ENCODE assay signal across 1 cellular context in the genomic region with DNA sequence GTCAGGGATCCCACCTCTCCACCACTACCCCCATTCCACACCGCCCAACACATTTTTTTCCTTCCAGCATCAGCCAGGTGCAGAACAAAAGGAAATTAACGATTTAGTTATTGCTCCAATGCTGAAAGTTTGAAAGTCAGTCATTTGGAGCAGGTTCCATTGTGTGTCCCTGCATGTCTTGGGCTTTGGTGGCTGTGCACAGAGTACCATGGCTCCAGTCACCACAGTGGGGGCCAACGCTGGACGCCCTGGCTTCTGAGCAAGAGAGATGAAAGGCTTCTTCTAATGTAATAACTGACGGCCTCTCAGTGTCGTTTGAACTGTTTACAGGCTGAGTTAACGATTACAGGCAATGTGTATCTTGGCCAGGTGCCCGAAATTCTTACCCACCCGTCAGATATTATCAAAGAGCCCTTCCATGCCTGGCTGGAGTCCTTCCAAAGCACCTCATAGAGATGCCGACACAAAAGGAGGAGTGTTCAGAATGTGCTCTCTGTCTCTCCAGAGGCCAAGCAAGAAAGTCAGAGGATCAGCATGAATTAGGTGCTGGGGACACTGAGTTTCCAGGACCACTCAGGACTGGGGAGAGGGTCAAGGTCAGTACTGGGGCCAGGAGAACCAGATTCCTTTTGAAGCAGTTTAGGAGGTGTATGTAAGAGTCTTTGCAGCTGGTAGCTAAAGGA.
TF ChIP-seq lines count a peak whose summit lies in the region.

No MANE protein-coding gene starts in this region.

TF ChIP-seq in HEK293, 187 proteins besides CTCF, POLR2A, EP300 and RAD21 (continued from another document and continues in another):
- TF ChIP-seq GLI2 (tag by site-specific recombination; IDR thresholded peaks at IDR 0.05; ENCODE audit: borderline replicate concordance, low read depth) (peak; percentile 75; the same call in 1 of the 2 replicates), ZNF600 (tag by site-specific recombination; IDR thresholded peaks at IDR 0.05) (peak; percentile 94), ZFP3 (tag by site-specific recombination; IDR thresholded peaks at IDR 0.05; ENCODE audit: low read depth) (no peak), ZNF768 (tag by site-specific recombination; IDR thresholded peaks at IDR 0.05) (no peak), ZNF274 (IDR thresholded peaks at IDR 0.05; ENCODE audit: low read length) (no peak), ZNF274 (tag by site-specific recombination; IDR thresholded peaks at IDR 0.05; ENCODE audit: borderline replicate concordance) (no peak), ZNF366 (tag by site-specific recombination; conservative IDR thresholded peaks at IDR 0.05) (peak; percentile 95), ZNF529 (tag by site-specific recombination; IDR thresholded peaks at IDR 0.05; ENCODE audit: insufficient replicate concordance) (no peak), ZNF404 (tag by site-specific recombination; IDR thresholded peaks at IDR 0.05) (no peak), YY1 (tag by site-specific recombination; IDR thresholded peaks at IDR 0.05) (no peak), HOXD13 (CRISPR knock-in tag; IDR thresholded peaks at IDR 0.05; ENCODE audit: borderline replicate concordance) (peak; percentile 91), OVOL3 (tag by site-specific recombination; IDR thresholded peaks at IDR 0.05) (peak; percentile 82; the same call in 1 of the 2 replicates), ZNF138 (tag by site-specific recombination; IDR thresholded peaks at IDR 0.05; ENCODE audit: borderline replicate concordance) (no peak), OSR2 (tag by site-specific recombination; IDR thresholded peaks at IDR 0.05) (peak; percentile 98), ZNF266 (tag by site-specific recombination; IDR thresholded peaks at IDR 0.05; ENCODE audit: low read depth) (no peak), ZNF114 (tag by site-specific recombination; IDR thresholded peaks at IDR 0.05) (no peak), ZNF184 (tag by site-specific recombination; IDR thresholded peaks at IDR 0.05) (peak; percentile 90), KLF7 (tag by site-specific recombination; IDR thresholded peaks at IDR 0.05; ENCODE audit: borderline replicate concordance) (peak; percentile 41; the same call in 1 of the 2 replicates), ZNF501 (tag by site-specific recombination; IDR thresholded peaks at IDR 0.05) (peak; percentile 71), ZNF174 (tag by site-specific recombination; IDR thresholded peaks at IDR 0.05) (no peak), ZNF423 (tag by site-specific recombination; IDR thresholded peaks at IDR 0.05) (0 out of 2 replicates have a peak, but pooled peaks have one; percentile 35), ZNF626 (tag by site-specific recombination; IDR thresholded peaks at IDR 0.05) (no peak), ZNF433 (tag by site-specific recombination; IDR thresholded peaks at IDR 0.05; ENCODE audit: low read depth) (no peak), BCL11A (tag by site-specific recombination; IDR thresholded peaks at IDR 0.05; ENCODE audit: low read depth) (peak; percentile 80), GFI1B (tag by site-specific recombination; IDR thresholded peaks at IDR 0.05) (no peak), KLF8 (tag by site-specific recombination; IDR thresholded peaks at IDR 0.05) (peak; percentile 70), MYNN (tag by site-specific recombination; IDR thresholded peaks at IDR 0.05; ENCODE audit: borderline replicate concordance) (no peak), ZNF311 (tag by site-specific recombination; IDR thresholded peaks at IDR 0.05; ENCODE audit: borderline replicate concordance) (no peak), ZNF341 (tag by site-specific recombination; IDR thresholded peaks at IDR 0.05; ENCODE audit: low read depth) (0 out of 2 replicates have a peak, but pooled peaks have one; percentile 25), ZNF19 (tag by site-specific recombination; IDR thresholded peaks at IDR 0.05; ENCODE audit: low read depth) (no peak), SP2 (tag by site-specific recombination; IDR thresholded peaks at IDR 0.05) (no peak), SALL2 (tag by site-specific recombination; IDR thresholded peaks at IDR 0.05; ENCODE audit: borderline replicate concordance) (no peak), TRIM28 (IDR thresholded peaks at IDR 0.05; ENCODE audit: borderline replicate concordance, low read length) (peak; percentile 93), ZNF843 (tag by site-specific recombination; IDR thresholded peaks at IDR 0.05) (peak; percentile 95)
- TF ChIP-seq, protein P1, sequence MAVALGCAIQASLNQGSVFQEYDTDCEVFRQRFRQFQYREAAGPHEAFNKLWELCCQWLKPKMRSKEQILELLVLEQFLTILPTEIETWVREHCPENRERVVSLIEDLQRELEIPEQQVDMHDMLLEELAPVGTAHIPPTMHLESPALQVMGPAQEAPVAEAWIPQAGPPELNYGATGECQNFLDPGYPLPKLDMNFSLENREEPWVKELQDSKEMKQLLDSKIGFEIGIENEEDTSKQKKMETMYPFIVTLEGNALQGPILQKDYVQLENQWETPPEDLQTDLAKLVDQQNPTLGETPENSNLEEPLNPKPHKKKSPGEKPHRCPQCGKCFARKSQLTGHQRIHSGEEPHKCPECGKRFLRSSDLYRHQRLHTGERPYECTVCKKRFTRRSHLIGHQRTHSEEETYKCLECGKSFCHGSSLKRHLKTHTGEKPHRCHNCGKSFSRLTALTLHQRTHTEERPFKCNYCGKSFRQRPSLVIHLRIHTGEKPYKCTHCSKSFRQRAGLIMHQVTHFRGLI (tag by site-specific recombination; IDR thresholded peaks at IDR 0.05): peak; percentile 60; the same call in 1 of the 2 replicates
- TF ChIP-seq, protein P2, sequence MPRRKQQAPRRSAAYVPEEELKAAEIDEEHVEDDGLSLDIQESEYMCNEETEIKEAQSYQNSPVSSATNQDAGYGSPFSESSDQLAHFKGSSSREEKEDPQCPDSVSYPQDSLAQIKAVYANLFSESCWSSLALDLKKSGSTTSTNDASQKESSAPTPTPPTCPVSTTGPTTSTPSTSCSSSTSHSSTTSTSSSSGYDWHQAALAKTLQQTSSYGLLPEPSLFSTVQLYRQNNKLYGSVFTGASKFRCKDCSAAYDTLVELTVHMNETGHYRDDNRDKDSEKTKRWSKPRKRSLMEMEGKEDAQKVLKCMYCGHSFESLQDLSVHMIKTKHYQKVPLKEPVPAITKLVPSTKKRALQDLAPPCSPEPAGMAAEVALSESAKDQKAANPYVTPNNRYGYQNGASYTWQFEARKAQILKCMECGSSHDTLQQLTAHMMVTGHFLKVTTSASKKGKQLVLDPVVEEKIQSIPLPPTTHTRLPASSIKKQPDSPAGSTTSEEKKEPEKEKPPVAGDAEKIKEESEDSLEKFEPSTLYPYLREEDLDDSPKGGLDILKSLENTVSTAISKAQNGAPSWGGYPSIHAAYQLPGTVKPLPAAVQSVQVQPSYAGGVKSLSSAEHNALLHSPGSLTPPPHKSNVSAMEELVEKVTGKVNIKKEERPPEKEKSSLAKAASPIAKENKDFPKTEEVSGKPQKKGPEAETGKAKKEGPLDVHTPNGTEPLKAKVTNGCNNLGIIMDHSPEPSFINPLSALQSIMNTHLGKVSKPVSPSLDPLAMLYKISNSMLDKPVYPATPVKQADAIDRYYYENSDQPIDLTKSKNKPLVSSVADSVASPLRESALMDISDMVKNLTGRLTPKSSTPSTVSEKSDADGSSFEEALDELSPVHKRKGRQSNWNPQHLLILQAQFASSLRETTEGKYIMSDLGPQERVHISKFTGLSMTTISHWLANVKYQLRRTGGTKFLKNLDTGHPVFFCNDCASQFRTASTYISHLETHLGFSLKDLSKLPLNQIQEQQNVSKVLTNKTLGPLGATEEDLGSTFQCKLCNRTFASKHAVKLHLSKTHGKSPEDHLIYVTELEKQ (tag by site-specific recombination; IDR thresholded peaks at IDR 0.05; ENCODE audit: borderline replicate concordance): peak; percentile 87
- TF ChIP-seq, protein P3, sequence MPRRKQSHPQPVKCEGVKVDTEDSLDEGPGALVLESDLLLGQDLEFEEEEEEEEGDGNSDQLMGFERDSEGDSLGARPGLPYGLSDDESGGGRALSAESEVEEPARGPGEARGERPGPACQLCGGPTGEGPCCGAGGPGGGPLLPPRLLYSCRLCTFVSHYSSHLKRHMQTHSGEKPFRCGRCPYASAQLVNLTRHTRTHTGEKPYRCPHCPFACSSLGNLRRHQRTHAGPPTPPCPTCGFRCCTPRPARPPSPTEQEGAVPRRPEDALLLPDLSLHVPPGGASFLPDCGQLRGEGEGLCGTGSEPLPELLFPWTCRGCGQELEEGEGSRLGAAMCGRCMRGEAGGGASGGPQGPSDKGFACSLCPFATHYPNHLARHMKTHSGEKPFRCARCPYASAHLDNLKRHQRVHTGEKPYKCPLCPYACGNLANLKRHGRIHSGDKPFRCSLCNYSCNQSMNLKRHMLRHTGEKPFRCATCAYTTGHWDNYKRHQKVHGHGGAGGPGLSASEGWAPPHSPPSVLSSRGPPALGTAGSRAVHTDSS (tag by site-specific recombination; IDR thresholded peaks at IDR 0.05): no peak
- TF ChIP-seq, protein P4, sequence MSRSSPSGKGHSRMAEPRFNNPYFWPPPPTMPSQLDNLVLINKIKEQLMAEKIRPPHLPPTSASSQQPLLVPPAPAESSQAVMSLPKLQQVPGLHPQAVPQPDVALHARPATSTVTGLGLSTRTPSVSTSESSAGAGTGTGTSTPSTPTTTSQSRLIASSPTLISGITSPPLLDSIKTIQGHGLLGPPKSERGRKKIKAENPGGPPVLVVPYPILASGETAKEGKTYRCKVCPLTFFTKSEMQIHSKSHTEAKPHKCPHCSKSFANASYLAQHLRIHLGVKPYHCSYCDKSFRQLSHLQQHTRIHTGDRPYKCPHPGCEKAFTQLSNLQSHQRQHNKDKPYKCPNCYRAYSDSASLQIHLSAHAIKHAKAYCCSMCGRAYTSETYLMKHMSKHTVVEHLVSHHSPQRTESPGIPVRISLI (tag by site-specific recombination; IDR thresholded peaks at IDR 0.05): no peak; the same call in 1 of the 2 replicates
- TF ChIP-seq, protein P5, sequence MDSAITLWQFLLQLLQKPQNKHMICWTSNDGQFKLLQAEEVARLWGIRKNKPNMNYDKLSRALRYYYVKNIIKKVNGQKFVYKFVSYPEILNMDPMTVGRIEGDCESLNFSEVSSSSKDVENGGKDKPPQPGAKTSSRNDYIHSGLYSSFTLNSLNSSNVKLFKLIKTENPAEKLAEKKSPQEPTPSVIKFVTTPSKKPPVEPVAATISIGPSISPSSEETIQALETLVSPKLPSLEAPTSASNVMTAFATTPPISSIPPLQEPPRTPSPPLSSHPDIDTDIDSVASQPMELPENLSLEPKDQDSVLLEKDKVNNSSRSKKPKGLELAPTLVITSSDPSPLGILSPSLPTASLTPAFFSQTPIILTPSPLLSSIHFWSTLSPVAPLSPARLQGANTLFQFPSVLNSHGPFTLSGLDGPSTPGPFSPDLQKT (IDR thresholded peaks at IDR 0.05; ENCODE audit: borderline replicate concordance, low read depth, low read length): no peak
- TF ChIP-seq, protein P6, sequence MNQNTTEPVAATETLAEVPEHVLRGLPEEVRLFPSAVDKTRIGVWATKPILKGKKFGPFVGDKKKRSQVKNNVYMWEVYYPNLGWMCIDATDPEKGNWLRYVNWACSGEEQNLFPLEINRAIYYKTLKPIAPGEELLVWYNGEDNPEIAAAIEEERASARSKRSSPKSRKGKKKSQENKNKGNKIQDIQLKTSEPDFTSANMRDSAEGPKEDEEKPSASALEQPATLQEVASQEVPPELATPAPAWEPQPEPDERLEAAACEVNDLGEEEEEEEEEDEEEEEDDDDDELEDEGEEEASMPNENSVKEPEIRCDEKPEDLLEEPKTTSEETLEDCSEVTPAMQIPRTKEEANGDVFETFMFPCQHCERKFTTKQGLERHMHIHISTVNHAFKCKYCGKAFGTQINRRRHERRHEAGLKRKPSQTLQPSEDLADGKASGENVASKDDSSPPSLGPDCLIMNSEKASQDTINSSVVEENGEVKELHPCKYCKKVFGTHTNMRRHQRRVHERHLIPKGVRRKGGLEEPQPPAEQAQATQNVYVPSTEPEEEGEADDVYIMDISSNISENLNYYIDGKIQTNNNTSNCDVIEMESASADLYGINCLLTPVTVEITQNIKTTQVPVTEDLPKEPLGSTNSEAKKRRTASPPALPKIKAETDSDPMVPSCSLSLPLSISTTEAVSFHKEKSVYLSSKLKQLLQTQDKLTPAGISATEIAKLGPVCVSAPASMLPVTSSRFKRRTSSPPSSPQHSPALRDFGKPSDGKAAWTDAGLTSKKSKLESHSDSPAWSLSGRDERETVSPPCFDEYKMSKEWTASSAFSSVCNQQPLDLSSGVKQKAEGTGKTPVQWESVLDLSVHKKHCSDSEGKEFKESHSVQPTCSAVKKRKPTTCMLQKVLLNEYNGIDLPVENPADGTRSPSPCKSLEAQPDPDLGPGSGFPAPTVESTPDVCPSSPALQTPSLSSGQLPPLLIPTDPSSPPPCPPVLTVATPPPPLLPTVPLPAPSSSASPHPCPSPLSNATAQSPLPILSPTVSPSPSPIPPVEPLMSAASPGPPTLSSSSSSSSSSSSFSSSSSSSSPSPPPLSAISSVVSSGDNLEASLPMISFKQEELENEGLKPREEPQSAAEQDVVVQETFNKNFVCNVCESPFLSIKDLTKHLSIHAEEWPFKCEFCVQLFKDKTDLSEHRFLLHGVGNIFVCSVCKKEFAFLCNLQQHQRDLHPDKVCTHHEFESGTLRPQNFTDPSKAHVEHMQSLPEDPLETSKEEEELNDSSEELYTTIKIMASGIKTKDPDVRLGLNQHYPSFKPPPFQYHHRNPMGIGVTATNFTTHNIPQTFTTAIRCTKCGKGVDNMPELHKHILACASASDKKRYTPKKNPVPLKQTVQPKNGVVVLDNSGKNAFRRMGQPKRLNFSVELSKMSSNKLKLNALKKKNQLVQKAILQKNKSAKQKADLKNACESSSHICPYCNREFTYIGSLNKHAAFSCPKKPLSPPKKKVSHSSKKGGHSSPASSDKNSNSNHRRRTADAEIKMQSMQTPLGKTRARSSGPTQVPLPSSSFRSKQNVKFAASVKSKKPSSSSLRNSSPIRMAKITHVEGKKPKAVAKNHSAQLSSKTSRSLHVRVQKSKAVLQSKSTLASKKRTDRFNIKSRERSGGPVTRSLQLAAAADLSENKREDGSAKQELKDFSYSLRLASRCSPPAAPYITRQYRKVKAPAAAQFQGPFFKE (tag by site-specific recombination; IDR thresholded peaks at IDR 0.05; ENCODE audit: borderline replicate concordance): no peak
- TF ChIP-seq, protein P7, sequence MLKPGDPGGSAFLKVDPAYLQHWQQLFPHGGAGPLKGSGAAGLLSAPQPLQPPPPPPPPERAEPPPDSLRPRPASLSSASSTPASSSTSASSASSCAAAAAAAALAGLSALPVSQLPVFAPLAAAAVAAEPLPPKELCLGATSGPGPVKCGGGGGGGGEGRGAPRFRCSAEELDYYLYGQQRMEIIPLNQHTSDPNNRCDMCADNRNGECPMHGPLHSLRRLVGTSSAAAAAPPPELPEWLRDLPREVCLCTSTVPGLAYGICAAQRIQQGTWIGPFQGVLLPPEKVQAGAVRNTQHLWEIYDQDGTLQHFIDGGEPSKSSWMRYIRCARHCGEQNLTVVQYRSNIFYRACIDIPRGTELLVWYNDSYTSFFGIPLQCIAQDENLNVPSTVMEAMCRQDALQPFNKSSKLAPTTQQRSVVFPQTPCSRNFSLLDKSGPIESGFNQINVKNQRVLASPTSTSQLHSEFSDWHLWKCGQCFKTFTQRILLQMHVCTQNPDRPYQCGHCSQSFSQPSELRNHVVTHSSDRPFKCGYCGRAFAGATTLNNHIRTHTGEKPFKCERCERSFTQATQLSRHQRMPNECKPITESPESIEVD (tag by site-specific recombination; IDR thresholded peaks at IDR 0.05): peak; percentile 84
